ENCODE assay signal across 26 cellular contexts in the genomic region with DNA sequence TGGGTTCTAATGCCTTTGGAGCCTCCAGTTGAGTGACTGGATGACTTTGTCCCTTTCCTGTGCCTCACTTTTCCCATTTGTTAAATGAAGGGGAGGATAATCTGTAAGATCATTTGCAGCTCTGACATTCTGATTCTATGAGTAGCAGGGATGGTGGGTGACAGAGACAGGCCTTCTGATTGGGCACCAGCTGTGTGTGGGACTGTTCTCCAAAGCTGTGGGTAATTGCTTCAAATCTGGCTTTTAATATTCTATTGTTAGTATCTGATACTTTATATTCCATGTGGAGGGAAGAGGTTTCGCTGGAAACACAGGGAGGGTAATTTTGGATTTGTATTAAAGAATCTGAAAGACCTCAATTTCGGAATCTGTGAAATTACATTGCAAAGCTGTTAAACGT.
"Had no signal": no experiment of that assay in that cellular context is flagged by ENCODE, and none has a peak within 500 bp of the region (broad histone marks: within the 10 kb centered on the region; RNA-seq: fewer than 3 reads in every experiment).

No MANE protein-coding gene starts in this region.

- DNase-seq: stimulated activated CD4-positive, alpha-beta T cell treated with anti-CD3 and anti-CD28 coated beads, Interleukin-2, amount 100 ng/mL, for 48 hours; stimulated activated CD4-positive, alpha-beta T cell treated with anti-CD3 and anti-CD28 coated beads, Interleukin-4, amount 100 ng/mL, for 1 hour; stimulated activated CD4-positive, alpha-beta T cell treated with anti-CD3 and anti-CD28 coated beads, Interleukin-4, amount 100 ng/mL, for 24 hours; stimulated activated CD4-positive, alpha-beta T cell treated with anti-CD3 and anti-CD28 coated beads, Interleukin-4, amount 100 ng/mL, for 4 hours; stimulated activated CD8-positive, alpha-beta memory T cell treated with anti-CD3 and anti-CD28 coated beads, Interleukin-4, amount 100 ng/mL, for 48 hours; stimulated activated naive B cell treated with anti-CD40 and anti-IgM and Interleukin-4, amounts not matched to agents 10 μg/mL and 1 μg/mL and 100 μg/mL, for 72 hours; stimulated activated naive CD4-positive, alpha-beta T cell; stimulated activated naive CD4-positive, alpha-beta T cell treated with Interleukin-2 at 50 U/mL for 16 hours; stimulated activated naive CD8-positive, alpha-beta T cell treated with anti-CD3 and anti-CD28 coated beads, Interleukin-15, amount 100 ng/mL, for 72 hours; stimulated activated naive CD8-positive, alpha-beta T cell treated with anti-CD3 and anti-CD28 coated beads, Interleukin-15, Interleukin-2, amounts not matched to agents 100 U/mL and 50 U/mL, for 24 hours; stomach; substantia nigra; testis; thyroid gland; tibial artery; transverse colon; trophoblast cell; upper lobe of left lung; upper lobe of right lung; uterus had no signal

- ATAC-seq: stimulated activated effector memory CD8-positive, alpha-beta T cell treated with anti-CD3 and anti-CD28 coated beads, Interleukin-12 subunit alpha, Interleukin-12 subunit beta, amount 100 ng/mL, for 72 hours; stimulated activated memory B cell treated with anti-CD40 and anti-IgM and Interleukin-4, amounts not matched to agents 10 μg/mL and 1 μg/mL and 100 μg/mL, for 72 hours; stimulated activated naive B cell treated with anti-CD40 and anti-IgM and Interleukin-4, amounts not matched to agents 10 μg/mL and 1 μg/mL and 100 μg/mL, for 72 hours; stimulated activated naive CD8-positive, alpha-beta T cell treated with anti-CD3 and anti-CD28 coated beads, Interleukin-15, amount 100 ng/mL, for 72 hours; upper lobe of right lung had no signal

- H3K27ac ChIP-seq: stomach, suprapubic skin, testis, thoracic aorta, thyroid gland, tibial artery, tibial nerve, transverse colon, upper lobe of left lung, upper lobe of right lung, uterus, vagina had no signal
